21 cellular contexts compared by ENCODE assay signal in genomic region chr11:84865791-84866535, GRCh38.
DNase-seq lines count a peak whose midpoint lies in the region; ATAC-seq, FAIRE-seq and TF ChIP-seq lines count a peak whose summit lies in the region.
"Had no signal": no experiment of that assay in that cellular context is flagged by ENCODE, and none has a peak within 500 bp of the region (broad histone marks: within the 10 kb centered on the region; RNA-seq: fewer than 3 reads in every experiment).

No MANE protein-coding gene starts in this region.

- peaks cover 0 to 2% (median 0%) of the 10 kb centered on the region in 5 donors for H3K27me3 Mint-ChIP-seq in naive thymus-derived CD8-positive, alpha-beta T cell
- H3K27me3 Mint-ChIP-seq: activated CD8-positive, alpha-beta memory T cell treated with anti-CD3 and anti-CD28 coated beads, Interleukin-2, amount 10 ng/mL, durations not matched to agents 7 days and 5 days; activated T-helper 17 cell treated with anti-CD3 and anti-CD28 coated beads, Interleukin-2, amount 50 U/mL, for 72 hours; CD4-positive, alpha-beta memory T cell had no signal

- intact Hi-C loops in HepG2 (cut with micrococcal nuclease; ENCODE audit: unreplicated experiment) (no loop called here), right lobe of liver (cut with DNase I) (no loop called here), left lung (cut with DNase I) (no loop called here)

- H3K27ac Mint-ChIP-seq in naive thymus-derived CD8-positive, alpha-beta T cell = no peak overlapping the region
- H3K27ac Mint-ChIP-seq: activated CD8-positive, alpha-beta memory T cell treated with anti-CD3 and anti-CD28 coated beads, Interleukin-2, amount 10 ng/mL, durations not matched to agents 7 days and 5 days; activated T-helper 17 cell treated with anti-CD3 and anti-CD28 coated beads, Interleukin-2, amount 50 U/mL, for 72 hours; CD4-positive, alpha-beta memory T cell; stimulated activated effector memory CD8-positive, alpha-beta T cell treated with anti-CD3 and anti-CD28 coated beads, Interleukin-12 subunit alpha, Interleukin-12 subunit beta, amount 100 ng/mL, for 72 hours had no signal

- TF ChIP-seq RAD21 in HepG2 (CRISPR knock-in tag; IDR thresholded peaks at IDR 0.05) = no peak

- H3K4me1 ChIP-seq in HepG2 (ENCODE audit: insufficient read depth, low read length) (no peaks in the 10 kb centered on the region), right lobe of liver (no peaks in the 10 kb centered on the region), iPS-18a (ENCODE audit: control insufficient read depth, low read depth, low read length) (peaks cover 15% of the 10 kb centered on the region), left lung (no peaks in the 10 kb centered on the region)

- WGBS in HepG2 (ENCODE audit: low lambda C conversion rate) = 8% methylated on average over 1 of the region's 1 CpG
- WGBS in right lobe of liver (ENCODE audit: insufficient coverage, low coverage, low lambda C conversion rate, missing lambda C conversion rate) = 80% methylated on average over 1 of the region's 1 CpG

- H3K9ac ChIP-seq in HepG2 (ENCODE audit: insufficient read depth, low read depth, low read length) = no peak overlapping the region
- H3K9ac ChIP-seq in iPS-18a (ENCODE audit: low read length) = no peak overlapping the region
- H3K9ac ChIP-seq: GM23248 had no signal

- TF ChIP-seq POLR2A in HepG2 (IDR thresholded peaks at IDR 0.05; ENCODE audit: insufficient read depth in 1 of 2, low read depth in 2 of 2, low read length in 2 of 2) = no peak
- no peak for TF ChIP-seq POLR2A in right lobe of liver (IDR thresholded peaks at IDR 0.05)

- peaks cover 0 to 14% (median 0%) of the 10 kb centered on the region in 3 donors for H3K36me3 Mint-ChIP-seq in naive thymus-derived CD8-positive, alpha-beta T cell
- H3K36me3 Mint-ChIP-seq: activated CD8-positive, alpha-beta memory T cell treated with anti-CD3 and anti-CD28 coated beads, Interleukin-2, amount 10 ng/mL, durations not matched to agents 7 days and 5 days; CD4-positive, alpha-beta memory T cell; stimulated activated effector memory CD8-positive, alpha-beta T cell treated with anti-CD3 and anti-CD28 coated beads, Interleukin-12 subunit alpha, Interleukin-12 subunit beta, amount 100 ng/mL, for 72 hours had no signal

- H3K4me3 ChIP-seq in HepG2 (replicated peaks in 1 of 3; ENCODE audit: insufficient read depth in 1 of 3, low read depth in 2 of 3, low read length in 3 of 3) = no peak overlapping the region
- H3K4me3 ChIP-seq in right lobe of liver = no peak overlapping the region
- no peak overlapping the region for H3K4me3 ChIP-seq in iPS-18a (ENCODE audit: low read length)
- no peak overlapping the region for H3K4me3 ChIP-seq in left lung
- H3K4me3 ChIP-seq: GM23248, MG63, thoracic aorta had no signal

- no peaks in the 10 kb centered on the region for H3K36me3 ChIP-seq in HepG2 (replicated peaks in 1 of 2; ENCODE audit: control insufficient read depth in 1 of 2, insufficient read depth in 2 of 2, low read length in 2 of 2)
- H3K36me3 ChIP-seq in right lobe of liver = no peaks in the 10 kb centered on the region
- no peaks in the 10 kb centered on the region for H3K36me3 ChIP-seq in iPS-18a (ENCODE audit: control insufficient read depth, low read depth, low read length)
- no peaks in the 10 kb centered on the region for H3K36me3 ChIP-seq in left lung
- H3K36me3 ChIP-seq: MG63, thoracic aorta had no signal

- no peak overlapping the region for H3K4me3 Mint-ChIP-seq in naive thymus-derived CD8-positive, alpha-beta T cell
- H3K4me3 Mint-ChIP-seq: activated CD8-positive, alpha-beta memory T cell treated with anti-CD3 and anti-CD28 coated beads, Interleukin-2, amount 10 ng/mL, durations not matched to agents 7 days and 5 days; activated T-helper 17 cell treated with anti-CD3 and anti-CD28 coated beads, Interleukin-2, amount 50 U/mL, for 72 hours; CD4-positive, alpha-beta memory T cell; stimulated activated effector memory CD8-positive, alpha-beta T cell treated with anti-CD3 and anti-CD28 coated beads, Interleukin-12 subunit alpha, Interleukin-12 subunit beta, amount 100 ng/mL, for 72 hours had no signal

- ATAC-seq in HepG2 (no peak), right lobe of liver (no peak), left lung (no peak)
- ATAC-seq in naive thymus-derived CD8-positive, alpha-beta T cell = no peak
- ATAC-seq: activated CD8-positive, alpha-beta memory T cell treated with anti-CD3 and anti-CD28 coated beads, Interleukin-2, amount 10 ng/mL, durations not matched to agents 7 days and 5 days; activated T-helper 17 cell treated with anti-CD3 and anti-CD28 coated beads, Interleukin-2, amount 50 U/mL, for 72 hours; stimulated activated effector memory CD8-positive, alpha-beta T cell treated with anti-CD3 and anti-CD28 coated beads, Interleukin-12 subunit alpha, Interleukin-12 subunit beta, amount 100 ng/mL, for 72 hours had no signal

- H3K79me2 ChIP-seq in HepG2 (ENCODE audit: insufficient read depth, low read length) = no peaks in the 10 kb centered on the region

- H3K4me1 Mint-ChIP-seq in naive thymus-derived CD8-positive, alpha-beta T cell = no peaks in the 10 kb centered on the region
- H3K4me1 Mint-ChIP-seq: activated CD8-positive, alpha-beta memory T cell treated with anti-CD3 and anti-CD28 coated beads, Interleukin-2, amount 10 ng/mL, durations not matched to agents 7 days and 5 days; activated T-helper 17 cell treated with anti-CD3 and anti-CD28 coated beads, Interleukin-2, amount 50 U/mL, for 72 hours; CD4-positive, alpha-beta memory T cell; stimulated activated effector memory CD8-positive, alpha-beta T cell treated with anti-CD3 and anti-CD28 coated beads, Interleukin-12 subunit alpha, Interleukin-12 subunit beta, amount 100 ng/mL, for 72 hours had no signal

- H3K4me2 ChIP-seq in HepG2 (ENCODE audit: low read depth, low read length) = no peak overlapping the region

- DNase-seq in HepG2 (ENCODE audit: low spot score) (no peak), right lobe of liver (no peak), superior temporal gyrus (ENCODE audit: extremely low spot score) (peak; percentile 46), left lung (no peak)
- no peak for DNase-seq in stimulated activated CD4-positive, alpha-beta T cell treated with anti-CD3 and anti-CD28 coated beads, Interleukin-1b, Interleukin-23, amount 100 ng/mL, for 48 hours
- no peak for DNase-seq in naive thymus-derived CD8-positive, alpha-beta T cell
- DNase-seq: activated CD4-positive, alpha-beta T cell treated with anti-CD3 and anti-CD28 coated beads for 4 hours; activated CD8-positive, alpha-beta memory T cell treated with anti-CD3 and anti-CD28 coated beads, Interleukin-2, amount 10 ng/mL, durations not matched to agents 7 days and 5 days; CD4-positive, alpha-beta memory T cell; left colon; MG63; NCI-H1694; nucleus accumbens; SW 1271 had no signal

- TF ChIP-seq CTCF in HepG2 (CRISPR knock-in tag; IDR thresholded peaks at IDR 0.05) = no peak
- TF ChIP-seq CTCF in right lobe of liver (IDR thresholded peaks at IDR 0.05) = no peak
- no peak for TF ChIP-seq CTCF in VCaP (conservative IDR thresholded peaks at IDR 0.05)
- no peak for TF ChIP-seq CTCF in left lung (IDR thresholded peaks at IDR 0.05)

- no TSS peak for BruUV-seq in HepG2 (replicated peaks; lab: Mats Ljungman, UMichigan)

- H3K27me3 ChIP-seq in HepG2 (ENCODE audit: control insufficient read depth in 1 of 2, insufficient read depth in 2 of 2, low read length in 2 of 2) (no peaks in the 10 kb centered on the region), right lobe of liver (no peaks in the 10 kb centered on the region), iPS-18a (ENCODE audit: control insufficient read depth, insufficient read depth, low read length) (no peaks in the 10 kb centered on the region), left lung (no peaks in the 10 kb centered on the region)
- H3K27me3 ChIP-seq: MG63 had no signal

- FAIRE-seq in HepG2 (lab: Jason Lieb, UNC) = no peak
- FAIRE-seq: frontal cortex had no signal

- no peaks in the 10 kb centered on the region for H4K20me1 ChIP-seq in HepG2 (ENCODE audit: insufficient read depth, low read length)

- TF ChIP-seq EP300 in HepG2 (IDR thresholded peaks at IDR 0.05; ENCODE audit: low read depth in 2 of 2, low read length in 2 of 2) (no peak), HepG2 (CRISPR knock-in tag; IDR thresholded peaks at IDR 0.05; ENCODE audit: borderline replicate concordance) (no peak)

- POLR2A ChIA-PET in HepG2 (lab: Yijun Ruan, JAX) = no interaction called here
- POLR2A ChIA-PET in naive thymus-derived CD8-positive, alpha-beta T cell (lab: Charles Lee) = no interaction called here

- H2AFZ ChIP-seq in HepG2 (ENCODE audit: low read length) = no peak overlapping the region
- H2AFZ ChIP-seq: GM23248 had no signal

- H3K9me3 Mint-ChIP-seq in naive thymus-derived CD8-positive, alpha-beta T cell = peaks cover 8 to 51% (median 21%) of the 10 kb centered on the region in 9 donors

- H3K27ac ChIP-seq in HepG2 (ENCODE audit: extremely low read length, insufficient read depth, low read length) = no peak overlapping the region
- no peak overlapping the region for H3K27ac ChIP-seq in right lobe of liver
- H3K27ac ChIP-seq in VCaP = peak overlapping the region; percentile 66
- H3K27ac ChIP-seq in iPS-18a (ENCODE audit: low read length) = peak overlapping the region; percentile 15
- H3K27ac ChIP-seq in left lung = no peak overlapping the region
- H3K27ac ChIP-seq: GM23248, thoracic aorta had no signal

- H3K9me3 ChIP-seq in HepG2 (ENCODE audit: low read length) (no peaks in the 10 kb centered on the region), right lobe of liver (no peaks in the 10 kb centered on the region), iPS-18a (ENCODE audit: control insufficient read depth, low read depth, low read length) (no peaks in the 10 kb centered on the region), left lung (no peaks in the 10 kb centered on the region)
- H3K9me3 ChIP-seq: MG63, thoracic aorta had no signal

- CTCF ChIA-PET in HepG2 (lab: Yijun Ruan, JAX; ENCODE audit: low intra/inter-chr PET ratio, low total read pairs) = no interaction called here

- in situ Hi-C loops in HepG2 (cut with HindIII; ENCODE audit: extremely low pct_ligation_motif_present, low pct_unique_long_range_greater_than_20kb) = no loop called here

TF ChIP-seq in HepG2, 621 proteins besides CTCF, POLR2A, EP300 and RAD21:
- TF ChIP-seq RFX1 (IDR thresholded peaks at IDR 0.05) = no peak
- TF ChIP-seq ZNF180 (CRISPR knock-in tag; IDR thresholded peaks at IDR 0.05; ENCODE audit: borderline replicate concordance, low read depth) = no peak
- TF ChIP-seq NFE2L2 (IDR thresholded peaks at IDR 0.05; ENCODE audit: low read length) = peak; percentile 37; the same call in 1 of the 2 replicates
- no peak for TF ChIP-seq SP4 (CRISPR knock-in tag; IDR thresholded peaks at IDR 0.05)
- TF ChIP-seq WIZ (CRISPR knock-in tag; IDR thresholded peaks at IDR 0.05) = no peak
- no peak for TF ChIP-seq FOXA1 (IDR thresholded peaks at IDR 0.05)
- TF ChIP-seq FOXA1 (CRISPR knock-in tag; IDR thresholded peaks at IDR 0.05) = no peak
- no peak for TF ChIP-seq SAFB2 (CRISPR knock-in tag; IDR thresholded peaks at IDR 0.05; ENCODE audit: borderline replicate concordance, low read depth)

Comparison
In these comparisons a context has a peak if more than half of its experiments do, and no peak if none do; other contexts are left out.
1. H3K27ac ChIP-seq: peak in VCaP (single experiment) and iPS-18a (single experiment); none in HepG2 (single experiment), right lobe of liver (0 of 3) and left lung (0 of 2).